Comparison of ENCODE assay signal across 8 cellular contexts in genomic region chr9:127224178-127224882, GRCh38. TPM values are rescaled to one million over a fixed set of nuclear protein-coding genes. Genes with fewer than 3 reads are reported as not detected.
A peak's percentile ranks its signal among the peaks of the same experiment; 100 is the strongest.
DNase-seq lines count a peak whose midpoint lies in the region; ATAC-seq and TF ChIP-seq lines count a peak whose summit lies in the region.

No MANE protein-coding gene starts in this region.

- peaks cover 36% of the 10 kb centered on the region for H3K27me3 ChIP-seq in foreskin keratinocyte

- peaks cover 7% of the 10 kb centered on the region for H3K4me1 Mint-ChIP-seq in neural crest cell
- peaks cover 25% of the 10 kb centered on the region for H3K4me1 Mint-ChIP-seq in stimulated activated naive CD8-positive, alpha-beta T cell treated with anti-CD3 and anti-CD28 coated beads, Interleukin-15, Interleukin-2, amounts not matched to agents 100 ng/mL and 50 ng/mL, for 24 hours (ENCODE audit: low read depth)

- no peaks in the 10 kb centered on the region for H3K36me3 Mint-ChIP-seq in neural crest cell (ENCODE audit: low read depth)
- H3K36me3 Mint-ChIP-seq in stimulated activated naive CD8-positive, alpha-beta T cell treated with anti-CD3 and anti-CD28 coated beads, Interleukin-15, Interleukin-2, amounts not matched to agents 100 ng/mL and 50 ng/mL, for 24 hours (ENCODE audit: low read depth), result no peaks in the 10 kb centered on the region

- no peak overlapping the region for H3K27ac ChIP-seq in foreskin keratinocyte

- no peaks in the 10 kb centered on the region for H3K9me3 Mint-ChIP-seq in neural crest cell
- no peaks in the 10 kb centered on the region for H3K9me3 Mint-ChIP-seq in stimulated activated naive CD8-positive, alpha-beta T cell treated with anti-CD3 and anti-CD28 coated beads, Interleukin-15, Interleukin-2, amounts not matched to agents 100 ng/mL and 50 ng/mL, for 24 hours

- H3K27me3 Mint-ChIP-seq in neural crest cell (ENCODE audit: low read depth), result peaks cover 48% of the 10 kb centered on the region
- peaks cover 13% of the 10 kb centered on the region for H3K27me3 Mint-ChIP-seq in stimulated activated naive CD8-positive, alpha-beta T cell treated with anti-CD3 and anti-CD28 coated beads, Interleukin-15, Interleukin-2, amounts not matched to agents 100 ng/mL and 50 ng/mL, for 24 hours

- DNase-seq in DMS53 (lab: John Stamatoyannopoulos, UW) (peak; percentile 96), LHCN-M2 (ENCODE audit: low read depth) (peak; percentile 45), SHP77 (lab: John Stamatoyannopoulos, UW) (peak; percentile 85 to 88), foreskin keratinocyte (peak; percentile 61 to 81), neural crest cell (ENCODE audit: low read depth, low spot score) (peak; percentile 86)
- peak; percentile 79 for DNase-seq in activated gamma-delta T cell treated with anti-CD3 and anti-CD28 coated beads, Interleukin-2, amount 50 U/mL, for 16 hours (ENCODE audit: low read depth)

- peaks cover 9% of the 10 kb centered on the region for H3K4me1 ChIP-seq in foreskin keratinocyte

- peak; percentile 33 for TF ChIP-seq CTCF in foreskin keratinocyte (conservative IDR thresholded peaks at IDR 0.05)
- TF ChIP-seq CTCF in neural crest cell (conservative IDR thresholded peaks at IDR 0.05), result peak; percentile 44

- peak; percentile 53 for ATAC-seq in GM21723 (IDR thresholded peaks at IDR 0.05; ENCODE audit: unreplicated experiment)
- peak; percentile 77 for ATAC-seq in foreskin keratinocyte

- H3K27ac Mint-ChIP-seq in neural crest cell (ENCODE audit: unreplicated experiment), result peak overlapping the region; percentile 91
- H3K27ac Mint-ChIP-seq in stimulated activated naive CD8-positive, alpha-beta T cell treated with anti-CD3 and anti-CD28 coated beads, Interleukin-15, Interleukin-2, amounts not matched to agents 100 ng/mL and 50 ng/mL, for 24 hours, result peak overlapping the region; percentile 71

- H3K4me3 Mint-ChIP-seq in neural crest cell, result peak overlapping the region; percentile 92
- H3K4me3 Mint-ChIP-seq in stimulated activated naive CD8-positive, alpha-beta T cell treated with anti-CD3 and anti-CD28 coated beads, Interleukin-15, Interleukin-2, amounts not matched to agents 100 ng/mL and 50 ng/mL, for 24 hours, result peak overlapping the region; percentile 79

RNA-seq across cellular contexts. Expression of gene GARNL3, which starts 40.2 kb away (rescaled TPM):
- 1.2 and 1.3 TPM in 2 replicates for total RNA-seq in LHCN-M2 (2014; rRNA removed)
- 0.70 TPM for polyA plus RNA-seq in LHCN-M2 (2012)
- 3.0 and 3.2 TPM in 2 replicates for total RNA-seq in foreskin keratinocyte
- polyA plus RNA-seq in foreskin keratinocyte, result 0.54 and 0.60 TPM in 2 replicates
- total RNA-seq in neural crest cell, result 10.3 and 10.5 TPM in 2 replicates

Comparison
In these comparisons a context has a peak if more than half of its experiments do, and no peak if none do; other contexts are left out.
1. DNase-seq: peak in every context shown above with its lines; median percentile 96 in DMS53; 86 in SHP77; 86 in neural crest cell; 79 in activated gamma-delta T cell treated with anti-CD3 and anti-CD28 coated beads, Interleukin-2, amount 50 U/mL, for 16 hours; 71 in foreskin keratinocyte; 45 in LHCN-M2.